ENCODE assay signal across 2 cellular contexts in the genomic region with DNA sequence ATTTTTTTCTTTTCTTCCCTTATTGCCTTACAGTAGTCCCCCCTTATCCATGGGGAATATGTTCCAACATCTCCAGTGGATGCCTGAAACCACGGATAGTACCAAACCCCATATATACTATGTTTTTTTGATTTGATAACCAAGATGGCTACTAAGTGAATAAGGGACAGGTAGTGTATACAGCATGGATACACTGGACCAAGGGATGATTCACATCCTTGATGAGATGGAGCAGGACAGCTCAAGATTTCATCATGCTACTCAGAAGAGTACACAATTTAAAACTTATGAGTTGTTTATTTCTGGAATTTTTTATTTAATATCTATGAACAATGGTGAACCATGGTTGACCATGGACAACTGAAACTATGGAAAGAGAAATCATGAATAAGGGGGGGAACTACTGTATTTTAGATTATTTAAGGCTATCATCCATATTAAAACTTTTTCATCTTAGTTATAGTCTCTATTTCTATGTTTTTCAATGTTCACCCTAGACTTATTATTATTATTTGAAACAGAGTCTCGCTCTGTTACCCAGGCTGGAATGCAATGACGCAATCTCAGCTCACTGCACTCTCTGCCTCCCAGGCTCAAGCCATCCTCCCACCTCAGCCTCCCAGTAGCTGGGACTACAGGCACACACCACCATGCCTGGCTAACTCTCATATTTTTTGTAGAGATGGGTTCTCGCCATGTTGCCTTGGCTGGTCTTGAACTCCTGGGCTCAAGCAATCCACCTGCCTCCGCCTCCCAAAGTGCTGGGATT.
A peak's percentile ranks its signal among the peaks of the same experiment; 100 is the strongest.
TF ChIP-seq lines count a peak whose summit lies in the region.

No MANE protein-coding gene starts in this region.

TF ChIP-seq in IMR-90, 13 proteins besides CTCF, POLR2A, EP300 and RAD21:
- TF ChIP-seq MAZ (IDR thresholded peaks at IDR 0.05; ENCODE audit: borderline replicate concordance, low read depth, low read length) (no peak), BHLHE40 (IDR thresholded peaks at IDR 0.05; ENCODE audit: low read depth, low read length) (no peak), RCOR1 (IDR thresholded peaks at IDR 0.05; ENCODE audit: insufficient replicate concordance, low read length) (no peak), CEBPB (IDR thresholded peaks at IDR 0.05; ENCODE audit: low read depth, low read length) (peak; percentile 28)
- TF ChIP-seq, protein P1, sequence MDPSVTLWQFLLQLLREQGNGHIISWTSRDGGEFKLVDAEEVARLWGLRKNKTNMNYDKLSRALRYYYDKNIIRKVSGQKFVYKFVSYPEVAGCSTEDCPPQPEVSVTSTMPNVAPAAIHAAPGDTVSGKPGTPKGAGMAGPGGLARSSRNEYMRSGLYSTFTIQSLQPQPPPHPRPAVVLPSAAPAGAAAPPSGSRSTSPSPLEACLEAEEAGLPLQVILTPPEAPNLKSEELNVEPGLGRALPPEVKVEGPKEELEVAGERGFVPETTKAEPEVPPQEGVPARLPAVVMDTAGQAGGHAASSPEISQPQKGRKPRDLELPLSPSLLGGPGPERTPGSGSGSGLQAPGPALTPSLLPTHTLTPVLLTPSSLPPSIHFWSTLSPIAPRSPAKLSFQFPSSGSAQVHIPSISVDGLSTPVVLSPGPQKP (IDR thresholded peaks at IDR 0.05; ENCODE audit: borderline replicate concordance, low read depth, low read length), result no peak
TF ChIP-seq in IMR-90: peak in this region for 1.

TF ChIP-seq in H1, 55 proteins besides CTCF, POLR2A, EP300 and RAD21:
- TF ChIP-seq BRCA1 (IDR thresholded peaks at IDR 0.05; ENCODE audit: low read depth, low read length) (no peak), CEBPB (IDR thresholded peaks at IDR 0.05; ENCODE audit: low read depth, low read length) (peak; percentile 13; the same call in 1 of the 2 replicates)
